Comparison of ENCODE assay signal across 16 cellular contexts in the genomic region with DNA sequence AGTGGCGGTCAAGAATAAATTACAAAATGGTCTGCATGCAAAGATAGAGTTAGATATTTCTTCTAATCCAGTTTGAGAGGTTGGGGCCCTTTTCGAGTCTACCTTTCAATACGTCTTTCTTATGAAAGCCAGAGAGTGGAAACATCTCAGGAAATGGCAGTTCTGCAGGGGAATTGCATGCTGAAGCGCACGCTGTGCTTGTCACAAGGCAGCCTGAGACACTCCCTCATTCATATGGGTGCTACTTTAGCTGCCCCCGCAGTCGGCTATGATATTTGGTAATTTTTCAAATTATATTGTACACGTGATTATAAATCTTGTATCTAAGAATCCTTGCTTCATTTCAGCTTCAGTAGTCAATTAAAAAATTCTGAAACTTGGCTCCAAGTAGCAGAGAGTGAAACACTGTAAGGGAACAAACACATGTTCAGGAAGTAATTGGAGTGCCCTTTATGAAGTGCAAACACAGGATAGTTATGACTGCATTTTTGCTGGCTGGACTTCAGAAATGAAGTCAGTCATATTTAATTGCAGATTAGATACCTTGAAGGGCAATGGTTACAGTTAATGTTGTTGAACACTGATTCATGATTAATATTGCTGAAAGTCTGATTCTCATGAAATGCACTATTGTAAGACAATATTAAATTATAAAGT.
A peak's percentile ranks its signal among the peaks of the same experiment; 100 is the strongest.
DNase-seq lines count a peak whose midpoint lies in the region; ATAC-seq, FAIRE-seq and TF ChIP-seq lines count a peak whose summit lies in the region.
"Had no signal": no experiment of that assay in that cellular context is flagged by ENCODE, and none has a peak within 500 bp of the region (broad histone marks: within the 10 kb centered on the region; RNA-seq: fewer than 3 reads in every experiment).

No MANE protein-coding gene starts in this region.

- no peaks in the 10 kb centered on the region for H3K27me3 ChIP-seq in GM23338 (ENCODE audit: insufficient read depth)
- H3K27me3 ChIP-seq: spleen, tibial nerve had no signal

- no peak overlapping the region for H3K27ac Mint-ChIP-seq in Calu3 (ENCODE audit: unreplicated experiment)
- H3K27ac Mint-ChIP-seq in GM23338: no peak overlapping the region
- H3K27ac Mint-ChIP-seq: T-helper 17 cell had no signal

- H3K27me3 Mint-ChIP-seq in Calu3 (ENCODE audit: unreplicated experiment) (no peaks in the 10 kb centered on the region), GM23338 (ENCODE audit: insufficient read depth, low read depth, poor library complexity) (no peaks in the 10 kb centered on the region)

- H3K4me3 Mint-ChIP-seq in Calu3 (ENCODE audit: low read depth, unreplicated experiment) (no peak overlapping the region), GM23338 (no peak overlapping the region)
- H3K4me3 Mint-ChIP-seq: T-helper 17 cell had no signal

- CTCF ChIA-PET in Calu3 (lab: Charles Lee): no interaction called here

- H3K36me3 ChIP-seq in GM23338 (ENCODE audit: insufficient read depth): no peaks in the 10 kb centered on the region
- H3K36me3 ChIP-seq: spleen, tibial nerve had no signal

- H3K4me2 ChIP-seq in GM23338: no peak overlapping the region

- TF ChIP-seq CTCF in Calu3 (IDR thresholded peaks at IDR 0.05; ENCODE audit: unreplicated experiment) (no peak), GM23338 (conservative IDR thresholded peaks at IDR 0.05; ENCODE audit: low read depth in 2 of 2) (no peak)

- DNase-seq in LHCN-M2 (ENCODE audit: low read depth) (peak; percentile 32), NCI-H446 treated with DMSO at 0.1 percent for 48 hours (lab: John Stamatoyannopoulos, UW) (peak; percentile 83), fibroblast of gingiva (ENCODE audit: low read depth) (peak; percentile 60), sciatic nerve (ENCODE audit: low spot score) (no peak), Calu3 (no peak), activated T-cell treated with anti-CD3 and anti-CD28 coated beads for 4 hours (no peak), GM19239 (ENCODE audit: insufficient read length, low spot score) (no peak), GM23338 (ENCODE audit: low spot score) (no peak)
- DNase-seq: activated CD4-positive, alpha-beta T cell treated with anti-CD3 and anti-CD28 coated beads for 48 hours; activated T-cell treated with anti-CD3 and anti-CD28 coated beads, Interleukin-2, amount 50 U/mL, for 48 hours; effector CD8-positive, alpha-beta T cell; kidney glomerular epithelial cell; NCI-H187; spleen; T-helper 17 cell had no signal

- H3K4me1 Mint-ChIP-seq in Calu3 (ENCODE audit: low read depth, unreplicated experiment) (peaks cover 23% of the 10 kb centered on the region), GM23338 (peaks cover 12% of the 10 kb centered on the region)

- FAIRE-seq in GM19239 (lab: Jason Lieb, UNC): no peak

- no peak overlapping the region for H3K27ac ChIP-seq in GM23338 (ENCODE audit: low read depth)
- H3K27ac ChIP-seq: spleen, tibial nerve had no signal

- ATAC-seq in sciatic nerve (peak; percentile 55), GM23338 (no peak)
- ATAC-seq: T-helper 17 cell had no signal

- no peaks in the 10 kb centered on the region for H4K20me1 ChIP-seq in GM23338 (replicated peaks; ENCODE audit: insufficient read depth)

- no peaks in the 10 kb centered on the region for H3K9me2 ChIP-seq in GM23338 (ENCODE audit: insufficient read depth)

- H3F3A ChIP-seq in GM23338 (replicated peaks; ENCODE audit: low read depth): no peaks in the 10 kb centered on the region

- no peak overlapping the region for H2AFZ ChIP-seq in GM23338

- no peaks in the 10 kb centered on the region for H3K9me3 Mint-ChIP-seq in Calu3 (ENCODE audit: low read depth, unreplicated experiment)
- no peaks in the 10 kb centered on the region for H3K9me3 Mint-ChIP-seq in GM23338

- H3K36me3 Mint-ChIP-seq in Calu3 (ENCODE audit: insufficient read depth, unreplicated experiment) (no peaks in the 10 kb centered on the region), GM23338 (ENCODE audit: low read depth) (no peaks in the 10 kb centered on the region)

- H3K4me1 ChIP-seq in GM23338 (ENCODE audit: insufficient read depth): 0 out of 2 replicates have a peak, but pooled peaks cover 5% of the 10 kb centered on the region

- BruUV-seq in Calu3 (replicated peaks; lab: Mats Ljungman, UMichigan): no TSS peak

- no peak overlapping the region for H3K4me3 ChIP-seq in GM23338
- H3K4me3 ChIP-seq: spleen, tibial nerve had no signal

- intact Hi-C loops in sciatic nerve (cut with DNase I): no loop called here
- intact Hi-C loops in Calu3 (cut with micrococcal nuclease; ENCODE audit: unreplicated experiment): no loop called here

- no peaks in the 10 kb centered on the region for H3K79me2 ChIP-seq in GM23338 (replicated peaks; ENCODE audit: insufficient read depth)

TF ChIP-seq in GM23338, 12 proteins besides CTCF, POLR2A, EP300 and RAD21:
- TF ChIP-seq JUNB (IDR thresholded peaks at IDR 0.05; ENCODE audit: unreplicated experiment): no peak
TF ChIP-seq in GM23338: peak in this region for 0.

Comparison
In these comparisons a context has a peak if more than half of its experiments do, and no peak if none do; other contexts are left out.
1. DNase-seq: peak in LHCN-M2 (single experiment), NCI-H446 treated with DMSO at 0.1 percent for 48 hours (single experiment) and fibroblast of gingiva (single experiment); none in sciatic nerve (single experiment), Calu3 (single experiment), activated T-cell treated with anti-CD3 and anti-CD28 coated beads for 4 hours (single experiment), GM19239 (single experiment) and GM23338 (single experiment).